In the genomic region with DNA sequence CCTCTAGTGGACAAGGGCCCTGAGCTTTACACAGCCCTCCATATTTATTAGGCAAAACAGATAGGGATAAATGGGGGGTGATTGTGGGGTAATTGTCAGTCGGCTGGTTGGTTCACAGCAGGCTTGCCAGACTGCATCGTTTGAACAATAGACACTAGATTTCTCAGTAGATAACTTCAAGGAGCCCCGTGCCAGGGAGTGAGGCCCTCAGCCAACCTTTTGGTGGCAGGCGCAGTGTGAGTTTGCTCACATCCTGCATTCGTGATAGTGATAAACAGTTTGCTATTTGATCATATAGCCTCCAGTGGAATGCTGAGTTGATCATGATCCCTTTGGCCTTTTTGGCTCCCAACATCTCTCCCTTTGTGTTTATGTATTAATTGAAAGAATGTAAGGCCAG, we compare ENCODE assay signal across 19 cellular contexts.
"Had no signal": no experiment of that assay in that cellular context is flagged by ENCODE, and none has a peak within 500 bp of the region (broad histone marks: within the 10 kb centered on the region; RNA-seq: fewer than 3 reads in every experiment).

No MANE protein-coding gene starts in this region.

- H3K4me3 Mint-ChIP-seq: activated naive CD4-positive, alpha-beta T cell treated with anti-CD3 and anti-CD28 coated beads, Interleukin-2, amount 50 U/mL, for 24 hours had no signal

- H3K9me3 Mint-ChIP-seq: activated naive CD4-positive, alpha-beta T cell treated with anti-CD3 and anti-CD28 coated beads, Interleukin-2, amount 50 U/mL, for 24 hours; natural killer cell treated with Interleukin-12 subunit alpha and Interleukin-12 subunit beta and Interleukin-15 and Interleukin-18, amount 100 ng/mL, for 72 hours had no signal

- ATAC-seq: left colon; lower lobe of right lung; natural killer cell treated with Interleukin-12 subunit alpha and Interleukin-12 subunit beta and Interleukin-15 and Interleukin-18, amount 100 ng/mL, for 72 hours; stimulated activated naive CD8-positive, alpha-beta T cell treated with anti-CD3 and anti-CD28 coated beads, Interleukin-15, Interleukin-2, amounts not matched to agents 100 U/mL and 50 U/mL, for 24 hours; T-helper 17 cell had no signal

- H3K27ac ChIP-seq: breast epithelium, lower lobe of right lung, right atrium auricular region, skin epidermis, upper lobe of left lung, WERI-Rb-1 had no signal

- H3K27ac Mint-ChIP-seq: activated naive CD4-positive, alpha-beta T cell treated with anti-CD3 and anti-CD28 coated beads, Interleukin-2, amount 50 U/mL, for 24 hours; natural killer cell treated with Interleukin-12 subunit alpha and Interleukin-12 subunit beta and Interleukin-15 and Interleukin-18, amount 100 ng/mL, for 72 hours; T-helper 17 cell had no signal

- DNase-seq: activated CD4-positive, alpha-beta T cell treated with anti-CD3 and anti-CD28 coated beads for 1 hour; activated CD4-positive, alpha-beta T cell treated with anti-CD3 and anti-CD28 coated beads, Interleukin-2, amount 50 U/mL, for 48 hours; activated gamma-delta T cell; cortex of kidney; effector CD8-positive, alpha-beta T cell; left colon; lower lobe of right lung; occipital lobe; stimulated activated naive CD8-positive, alpha-beta T cell treated with anti-CD3 and anti-CD28 coated beads, Interleukin-15, Interleukin-2, amounts not matched to agents 100 U/mL and 50 U/mL, for 24 hours; substantia nigra; T-helper 17 cell; upper lobe of left lung; WERI-Rb-1 had no signal

- H3K36me3 ChIP-seq: breast epithelium, lower lobe of right lung, right atrium auricular region, upper lobe of left lung, WERI-Rb-1 had no signal

- H3K4me3 ChIP-seq: breast epithelium, lower lobe of right lung, right atrium auricular region, skin epidermis, upper lobe of left lung had no signal

- H3K36me3 Mint-ChIP-seq: activated naive CD4-positive, alpha-beta T cell treated with anti-CD3 and anti-CD28 coated beads, Interleukin-2, amount 50 U/mL, for 24 hours; natural killer cell treated with Interleukin-12 subunit alpha and Interleukin-12 subunit beta and Interleukin-15 and Interleukin-18, amount 100 ng/mL, for 72 hours had no signal

- H3K27me3 ChIP-seq: breast epithelium, right atrium auricular region, upper lobe of left lung had no signal

- H3K9me3 ChIP-seq: breast epithelium, lower lobe of right lung, right atrium auricular region, upper lobe of left lung had no signal

- H3K27me3 Mint-ChIP-seq: activated naive CD4-positive, alpha-beta T cell treated with anti-CD3 and anti-CD28 coated beads, Interleukin-2, amount 50 U/mL, for 24 hours; progenitor cell of endocrine pancreas had no signal

- H3K4me1 ChIP-seq: breast epithelium had no signal
